In the genomic region with DNA sequence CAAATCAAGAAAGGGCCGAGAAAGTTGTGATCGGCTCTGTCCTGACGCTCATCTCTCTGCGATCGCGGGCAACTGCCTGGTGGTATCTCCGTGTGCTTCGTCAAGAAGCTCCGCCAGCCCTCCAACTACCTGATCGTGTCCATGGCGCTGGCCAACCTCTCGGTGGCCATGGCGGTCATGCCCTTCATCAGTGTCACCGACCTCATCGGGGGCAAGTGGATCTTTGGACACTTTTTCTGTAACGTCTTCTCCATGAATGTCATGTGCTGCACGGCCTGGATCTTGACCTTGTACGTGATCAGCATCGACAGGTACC, we compare ENCODE assay signal across 9 cellular contexts. TPM values are rescaled to one million over a fixed set of nuclear protein-coding genes. Genes with fewer than 3 reads are reported as not detected.
DNase-seq lines count a peak whose midpoint lies in the region; FAIRE-seq lines count a peak whose summit lies in the region.
"Had no signal": no experiment of that assay in that cellular context is flagged by ENCODE, and none has a peak within 500 bp of the region (broad histone marks: within the 10 kb centered on the region; RNA-seq: fewer than 3 reads in every experiment).

No MANE protein-coding gene starts in this region.

- no peaks in the 10 kb centered on the region for H3K9me3 Mint-ChIP-seq in activated T-helper 1 cell treated with anti-CD3 and anti-CD28 coated beads, Interleukin-12 subunit alpha, Interleukin-12 subunit beta, Interleukin-2, Interleukin-4 antibody, amounts not matched to agents 30 ng/mL and 10 ng/mL and 1 ng/mL, durations not matched to agents 14 hours and 24 hours and 36 hours

- peak overlapping the region; percentile 84 for H3K4me3 Mint-ChIP-seq in activated T-helper 1 cell treated with anti-CD3 and anti-CD28 coated beads, Interleukin-12 subunit alpha, Interleukin-12 subunit beta, Interleukin-2, Interleukin-4 antibody, amounts not matched to agents 30 ng/mL and 10 ng/mL and 1 ng/mL, durations not matched to agents 14 hours and 24 hours and 36 hours

- H3K4me3 ChIP-seq in H7 (ENCODE audit: insufficient read depth, low read depth, low read length) (peak overlapping the region; percentile 61), iPS-15b (ENCODE audit: low read depth, low read length) (peak overlapping the region; percentile 72), skeletal muscle satellite cell (ENCODE audit: low read length) (peak overlapping the region; percentile 100)

- H3K27ac Mint-ChIP-seq in activated T-helper 1 cell treated with anti-CD3 and anti-CD28 coated beads, Interleukin-12 subunit alpha, Interleukin-12 subunit beta, Interleukin-2, Interleukin-4 antibody, amounts not matched to agents 30 ng/mL and 10 ng/mL and 1 ng/mL, durations not matched to agents 14 hours and 24 hours and 36 hours = peak overlapping the region; percentile 68

- H3K9me3 ChIP-seq in iPS-15b (ENCODE audit: control insufficient read depth, insufficient read depth, low read length) (no peaks in the 10 kb centered on the region), skeletal muscle satellite cell (replicated peaks; ENCODE audit: low read length) (no peaks in the 10 kb centered on the region)

- H3K9ac ChIP-seq in iPS-15b (ENCODE audit: low read depth, low read length) = no peak overlapping the region
- peak overlapping the region; percentile 93 for H3K9ac ChIP-seq in skeletal muscle satellite cell (ENCODE audit: low read depth, low read length)

- H3K27me3 ChIP-seq in H7 (ENCODE audit: control insufficient read depth, insufficient read depth, low read length) (peaks cover 19% of the 10 kb centered on the region), iPS-15b (ENCODE audit: control insufficient read depth, insufficient read depth, low read length) (peaks cover 21% of the 10 kb centered on the region), skeletal muscle satellite cell (ENCODE audit: control insufficient read depth, insufficient read depth, low read length) (no peaks in the 10 kb centered on the region)

- peaks cover 37% of the 10 kb centered on the region for H3K4me1 Mint-ChIP-seq in activated T-helper 1 cell treated with anti-CD3 and anti-CD28 coated beads, Interleukin-12 subunit alpha, Interleukin-12 subunit beta, Interleukin-2, Interleukin-4 antibody, amounts not matched to agents 30 ng/mL and 10 ng/mL and 1 ng/mL, durations not matched to agents 14 hours and 24 hours and 36 hours (ENCODE audit: low read depth)

- no peak for FAIRE-seq in frontal cortex (lab: Jason Lieb, UNC)

- peaks cover 14% of the 10 kb centered on the region for H3K4me1 ChIP-seq in iPS-15b (ENCODE audit: control insufficient read depth, insufficient read depth, low read length)
- H3K4me1 ChIP-seq in skeletal muscle satellite cell (ENCODE audit: control insufficient read depth, insufficient read depth, low read length) = peaks cover 28% of the 10 kb centered on the region

- H3K27me3 Mint-ChIP-seq in activated T-helper 1 cell treated with anti-CD3 and anti-CD28 coated beads, Interleukin-12 subunit alpha, Interleukin-12 subunit beta, Interleukin-2, Interleukin-4 antibody, amounts not matched to agents 30 ng/mL and 10 ng/mL and 1 ng/mL, durations not matched to agents 14 hours and 24 hours and 36 hours (ENCODE audit: insufficient read depth) = peaks cover 38% of the 10 kb centered on the region

- no peaks in the 10 kb centered on the region for H3K36me3 Mint-ChIP-seq in activated T-helper 1 cell treated with anti-CD3 and anti-CD28 coated beads, Interleukin-12 subunit alpha, Interleukin-12 subunit beta, Interleukin-2, Interleukin-4 antibody, amounts not matched to agents 30 ng/mL and 10 ng/mL and 1 ng/mL, durations not matched to agents 14 hours and 24 hours and 36 hours (ENCODE audit: low read depth)

- intact Hi-C loops in activated T-helper 1 cell treated with anti-CD3 and anti-CD28 coated beads, Interleukin-12 subunit alpha, Interleukin-12 subunit beta, Interleukin-2, Interleukin-4 antibody, amounts not matched to agents 30 ng/mL and 10 ng/mL and 1 ng/mL, durations not matched to agents 14 hours and 24 hours and 36 hours (cut with micrococcal nuclease) = loop anchor here (2.0 to 5.0 kb wide), 3 partner anchors 51 to 389 kb away; a partner anchor contains a TSS
- intact Hi-C loops in posterior cingulate gyrus (cut with DNase I) = loop anchor here (5.0 kb wide), 2 partner anchors 41 to 96 kb away; a partner anchor contains a TSS

- DNase-seq in H7 (no peak), SHP77 (lab: John Stamatoyannopoulos, UW) (no peak), posterior cingulate gyrus (no peak), frontal cortex (ENCODE audit: low spot score in 2 of 2) (no peak), COR-L47 (lab: John Stamatoyannopoulos, UW) (no peak)
- DNase-seq in activated T-helper 1 cell treated with anti-CD3 and anti-CD28 coated beads, Interleukin-12 subunit alpha, Interleukin-12 subunit beta, Interleukin-2, Interleukin-4 antibody, amounts not matched to agents 30 ng/mL and 10 ng/mL and 1 ng/mL, durations not matched to agents 14 hours and 24 hours and 36 hours (ENCODE audit: low spot score) = no peak
- DNase-seq: NCI-H2107 had no signal

- peak overlapping the region; percentile 94 for H3K4me2 ChIP-seq in skeletal muscle satellite cell (ENCODE audit: low read length)

- H3K36me3 ChIP-seq in H7 (replicated peaks; ENCODE audit: control insufficient read depth, insufficient read depth, low read length) (no peaks in the 10 kb centered on the region), iPS-15b (ENCODE audit: control insufficient read depth, insufficient read depth, low read length) (no peaks in the 10 kb centered on the region), skeletal muscle satellite cell (ENCODE audit: insufficient read depth, low read length) (no peaks in the 10 kb centered on the region)

RNA-seq across cellular contexts. Expression of a gene that starts 1.6 kb away (rescaled TPM):
- 5.0 and 5.6 TPM in 2 replicates for total RNA-seq in H7 (2014; rRNA removed; shearing (Covaris generic))
- 9.5 and 11.3 TPM in 2 replicates for total RNA-seq in activated T-helper 1 cell treated with anti-CD3 and anti-CD28 coated beads, Interleukin-12 subunit alpha, Interleukin-12 subunit beta, Interleukin-2, Interleukin-4 antibody, amounts not matched to agents 30 ng/mL and 10 ng/mL and 1 ng/mL, durations not matched to agents 14 hours and 24 hours and 36 hours
- total RNA-seq in skeletal muscle satellite cell (2012; rRNA removed) = 10.9 and 15.0 TPM in 2 replicates
- total RNA-seq in frontal cortex = 3.3 TPM

RNA-seq across cellular contexts. Expression of a gene that starts 42.5 kb away (rescaled TPM):
- total RNA-seq in H7 (2014; rRNA removed; shearing (Covaris generic)) = 12.7 and 13.3 TPM in 2 replicates
- 6.0 and 6.6 TPM in 2 replicates for total RNA-seq in activated T-helper 1 cell treated with anti-CD3 and anti-CD28 coated beads, Interleukin-12 subunit alpha, Interleukin-12 subunit beta, Interleukin-2, Interleukin-4 antibody, amounts not matched to agents 30 ng/mL and 10 ng/mL and 1 ng/mL, durations not matched to agents 14 hours and 24 hours and 36 hours
- total RNA-seq in skeletal muscle satellite cell (2012; rRNA removed) = 9.1 and 10.7 TPM in 2 replicates
- total RNA-seq in frontal cortex = 62.0 TPM

RNA-seq across cellular contexts. Expression of a gene that starts 49.7 kb away (rescaled TPM):
- total RNA-seq in H7 (2014; rRNA removed; shearing (Covaris generic)) = 0.31 TPM in 1 of 2 replicates, not detected in the other
- total RNA-seq in activated T-helper 1 cell treated with anti-CD3 and anti-CD28 coated beads, Interleukin-12 subunit alpha, Interleukin-12 subunit beta, Interleukin-2, Interleukin-4 antibody, amounts not matched to agents 30 ng/mL and 10 ng/mL and 1 ng/mL, durations not matched to agents 14 hours and 24 hours and 36 hours = not detected in 2 replicates
- total RNA-seq in skeletal muscle satellite cell (2012; rRNA removed) = not detected in 2 replicates
- not detected for total RNA-seq in frontal cortex
